ENCODE assay signal across 8 cellular contexts in the genomic region with DNA sequence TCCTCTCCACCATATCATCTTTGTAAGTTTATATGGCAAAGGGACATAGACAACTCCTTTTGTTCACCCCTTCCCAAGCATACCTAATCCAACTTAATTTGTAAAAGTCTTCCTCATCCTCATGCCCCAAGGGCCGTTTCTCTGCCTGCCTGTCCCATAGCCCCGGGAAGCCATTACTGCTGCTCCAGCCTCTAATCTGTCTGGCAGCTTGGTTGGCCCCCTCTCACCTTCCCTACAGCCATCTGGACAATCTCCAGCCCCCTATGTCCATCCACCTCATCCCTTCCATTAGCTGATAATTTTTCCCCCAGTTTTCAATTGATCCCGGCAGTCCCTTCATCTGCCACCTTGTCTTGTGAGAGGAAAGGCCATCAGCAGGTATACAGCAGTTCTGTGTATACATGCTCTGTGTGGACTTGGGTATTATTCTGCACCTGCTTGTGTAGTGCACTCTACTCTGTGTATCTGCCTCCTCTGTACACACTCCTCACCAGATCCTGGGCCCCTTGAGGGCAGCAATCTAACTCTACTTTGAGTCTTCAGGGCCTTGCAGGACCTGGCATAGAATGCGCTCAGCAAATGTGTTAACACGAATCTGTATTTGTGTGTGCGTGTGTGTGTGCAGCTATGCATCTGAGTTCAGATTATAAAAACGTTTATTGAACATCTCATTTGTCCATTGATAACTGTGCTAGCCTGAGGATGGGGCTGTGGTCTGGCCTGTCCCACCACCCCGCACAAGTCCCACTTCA. TPM values are rescaled to one million over a fixed set of nuclear protein-coding genes. Genes with fewer than 3 reads are reported as not detected.
DNase-seq lines count a peak whose midpoint lies in the region; ATAC-seq and TF ChIP-seq lines count a peak whose summit lies in the region.

No MANE protein-coding gene starts in this region.

- H3K9me3 ChIP-seq in iPS-18a (ENCODE audit: control insufficient read depth, low read depth, low read length): no peaks in the 10 kb centered on the region

- peak; percentile 25 for DNase-seq in ELF-1 (ENCODE audit: low read depth, low spot score)
- peak; percentile 66 for DNase-seq in NB4 (ENCODE audit: low read depth)
- DNase-seq in activated naive CD4-positive, alpha-beta T cell treated with anti-CD3 and anti-CD28 coated beads, Interleukin-2, amount 50 U/mL, for 72 hours (ENCODE audit: low spot score in 2 of 2): no peak
- peak; percentile 60 for DNase-seq in superior temporal gyrus (ENCODE audit: extremely low spot score)
- DNase-seq in GM13976 (ENCODE audit: low spot score): no peak

- peaks cover 10% of the 10 kb centered on the region for H3K27me3 ChIP-seq in iPS-18a (ENCODE audit: control insufficient read depth, insufficient read depth, low read length)

- peaks cover 29% of the 10 kb centered on the region for H3K4me1 ChIP-seq in iPS-18a (ENCODE audit: control insufficient read depth, low read depth, low read length)

- no peaks in the 10 kb centered on the region for H3K36me3 ChIP-seq in iPS-18a (ENCODE audit: control insufficient read depth, low read depth, low read length)

- H3K36me3 Mint-ChIP-seq in activated naive CD4-positive, alpha-beta T cell treated with anti-CD3 and anti-CD28 coated beads, Interleukin-2, amount 50 U/mL, for 72 hours: peaks cover 5 to 6% of the 10 kb centered on the region in 2 donors

- H3K27ac Mint-ChIP-seq in activated naive CD4-positive, alpha-beta T cell treated with anti-CD3 and anti-CD28 coated beads, Interleukin-2, amount 50 U/mL, for 72 hours: peak overlapping the region; percentile 95 to 96

- ATAC-seq in activated naive CD4-positive, alpha-beta T cell treated with anti-CD3 and anti-CD28 coated beads, Interleukin-2, amount 50 U/mL, for 72 hours: peak in 1 of 2 donors; percentile 10
- ATAC-seq in GM18498 (IDR thresholded peaks at IDR 0.05; ENCODE audit: unreplicated experiment): no peak
- ATAC-seq in HG03175 (IDR thresholded peaks at IDR 0.05; ENCODE audit: unreplicated experiment): no peak

- TF ChIP-seq CTCF in NB4 (IDR thresholded peaks at IDR 0.05; ENCODE audit: low read depth, low read length) (no peak), GM13976 (IDR thresholded peaks at IDR 0.05; ENCODE audit: borderline replicate concordance, control extremely low read depth, extremely low read depth, insufficient read depth, missing control alignments) (no peak)

- no peak for TF ChIP-seq POLR2A in NB4 (IDR thresholded peaks at IDR 0.05; ENCODE audit: extremely low read depth, insufficient read length)

- in situ Hi-C loops in GM13976 (cut with MboI; ENCODE audit: low sequenced_read_pairs, unreplicated experiment): loop anchor here (10.0 kb wide), 1 partner anchor 61 kb away; no protein-coding TSS in a partner anchor

- peak overlapping the region; percentile 34 for H3K4me3 ChIP-seq in NB4 (ENCODE audit: low read depth, low read length)
- peak overlapping the region; percentile 35 for H3K4me3 ChIP-seq in iPS-18a (ENCODE audit: low read length)

- no peak overlapping the region for H3K9ac ChIP-seq in iPS-18a (ENCODE audit: low read length)

- no peak overlapping the region for H3K27ac ChIP-seq in iPS-18a (ENCODE audit: low read length)

- peaks cover 0 to 6% of the 10 kb centered on the region in 2 donors for H3K9me3 Mint-ChIP-seq in activated naive CD4-positive, alpha-beta T cell treated with anti-CD3 and anti-CD28 coated beads, Interleukin-2, amount 50 U/mL, for 72 hours

RNA-seq across cellular contexts. Expression of gene MEF2D, which starts 3.7 kb away (rescaled TPM):
- 10 to 100 TPM; 31.7 to 62.5 TPM for total RNA-seq in activated naive CD4-positive, alpha-beta T cell treated with anti-CD3 and anti-CD28 coated beads, Interleukin-2, amount 50 U/mL, for 72 hours

Comparison
In these comparisons a context has a peak if more than half of its experiments do, and no peak if none do; other contexts are left out.
1. DNase-seq: peak in ELF-1 (single experiment), NB4 (single experiment) and superior temporal gyrus (single experiment); none in activated naive CD4-positive, alpha-beta T cell treated with anti-CD3 and anti-CD28 coated beads, Interleukin-2, amount 50 U/mL, for 72 hours (0 of 2) and GM13976 (single experiment).